In genomic region chr1:211148371-211148770, GRCh38 we compare ENCODE assay signal across 18 cellular contexts. TPM values are rescaled to one million over a fixed set of nuclear protein-coding genes. Genes with fewer than 3 reads are reported as not detected.
DNase-seq lines count a peak whose midpoint lies in the region; ATAC-seq, FAIRE-seq and TF ChIP-seq lines count a peak whose summit lies in the region.
"Had no signal": no experiment of that assay in that cellular context is flagged by ENCODE, and none has a peak within 500 bp of the region (broad histone marks: within the 10 kb centered on the region; RNA-seq: fewer than 3 reads in every experiment).

No MANE protein-coding gene starts in this region.

- TF ChIP-seq RAD21 in HepG2 (CRISPR knock-in tag; IDR thresholded peaks at IDR 0.05) (no peak), K562 (CRISPR knock-in tag; conservative IDR thresholded peaks at IDR 0.05 in 1 of 2, IDR thresholded peaks at IDR 0.05 in 1 of 2) (no peak)

- no peak for TF ChIP-seq POLR2A in HepG2 (IDR thresholded peaks at IDR 0.05; ENCODE audit: insufficient read depth in 1 of 2, low read depth in 2 of 2, low read length in 2 of 2)
- TF ChIP-seq POLR2A in right lobe of liver (IDR thresholded peaks at IDR 0.05): no peak
- no peak for TF ChIP-seq POLR2A in K562 (conservative IDR thresholded peaks at IDR 0.05)

- H3K9me3 ChIP-seq in HepG2 (ENCODE audit: low read length): no peaks in the 10 kb centered on the region
- H3K9me3 ChIP-seq in right lobe of liver: no peaks in the 10 kb centered on the region
- no peaks in the 10 kb centered on the region for H3K9me3 ChIP-seq in K562 (replicated peaks; ENCODE audit: control insufficient read depth, insufficient read depth, low read depth, low read length)
- H3K9me3 ChIP-seq in ascending aorta: no peaks in the 10 kb centered on the region
- H3K9me3 ChIP-seq: BLaER1 treated with 17β-estradiol and CSF1 and Interleukin-3, amounts not matched to agents 10 nM and 100 nM; Peyer's patch; SJSA1 had no signal

- H3K9ac ChIP-seq in HepG2 (ENCODE audit: insufficient read depth, low read depth, low read length) (no peak overlapping the region), K562 (ENCODE audit: insufficient read depth in 1 of 2, low read depth in 2 of 2, low read length in 2 of 2) (no peak overlapping the region)
- H3K9ac ChIP-seq: BLaER1 treated with 17β-estradiol and CSF1 and Interleukin-3, amounts not matched to agents 10 nM and 100 nM had no signal

- H3K4me2 ChIP-seq in HepG2 (ENCODE audit: low read depth, low read length) (no peak overlapping the region), K562 (ENCODE audit: insufficient read depth, low read length) (no peak overlapping the region)
- H3K4me2 ChIP-seq: BLaER1 treated with 17β-estradiol and CSF1 and Interleukin-3, amounts not matched to agents 10 nM and 100 nM had no signal

- H3K27ac ChIP-seq in HepG2 (ENCODE audit: extremely low read length, insufficient read depth, low read length) (no peak overlapping the region), right lobe of liver (no peak overlapping the region), K562 (ENCODE audit: extremely low read depth, low read depth, low read length) (no peak overlapping the region), ascending aorta (no peak overlapping the region)
- H3K27ac ChIP-seq: BLaER1 treated with 17β-estradiol and CSF1 and Interleukin-3, amounts not matched to agents 10 nM and 100 nM; Peyer's patch; SJSA1 had no signal

- intact Hi-C loops in HepG2 (cut with micrococcal nuclease; ENCODE audit: unreplicated experiment): no loop called here
- intact Hi-C loops in right lobe of liver (cut with DNase I): no loop called here
- intact Hi-C loops in K562 (cut with micrococcal nuclease): no loop called here
- intact Hi-C loops in ascending aorta (cut with DNase I): no loop called here

- no peak for FAIRE-seq in HepG2 (lab: Jason Lieb, UNC)
- no peak for FAIRE-seq in K562 (lab: Jason Lieb, UNC)
- FAIRE-seq: G401.6, HTR-8/SVneo had no signal

- DNase-seq in HepG2 (ENCODE audit: low spot score): no peak
- DNase-seq in right lobe of liver: no peak
- DNase-seq in NCI-H146 treated with DMSO at 0.1 percent for 48 hours (lab: John Stamatoyannopoulos, UW; ENCODE audit: unreplicated experiment): peak; percentile 3
- DNase-seq in K562 (ENCODE audit: extremely low read depth in 1 of 4, low spot score in 3 of 4): no peak
- no peak for DNase-seq in ascending aorta (ENCODE audit: low spot score in 2 of 2)
- DNase-seq: H7; MM.1S; NCI-H1105 treated with DMSO at 0.1 percent for 48 hours; NCI-H2029; NCI-H524 treated with DMSO at 0.1 percent for 48 hours; NK-92 treated with Interleukin-12 subunit alpha and Interleukin-12 subunit beta, amount 100 ng/mL, for 24 hours; Peyer's patch had no signal

- WGBS in HepG2 (ENCODE audit: low lambda C conversion rate): 42% methylated on average over 5 of the region's 5 CpGs
- 47% methylated on average over 5 of the region's 5 CpGs for WGBS in right lobe of liver (ENCODE audit: insufficient coverage, low coverage, low lambda C conversion rate, missing lambda C conversion rate)
- 2% methylated on average over 5 of the region's 5 CpGs for WGBS in K562 (ENCODE audit: insufficient coverage, low coverage, missing lambda C conversion rate)

- H4K20me1 ChIP-seq in HepG2 (ENCODE audit: insufficient read depth, low read length): no peaks in the 10 kb centered on the region
- no peaks in the 10 kb centered on the region for H4K20me1 ChIP-seq in K562 (replicated peaks; ENCODE audit: control insufficient read depth, insufficient read depth, low read length)
- H4K20me1 ChIP-seq: BLaER1 treated with 17β-estradiol and CSF1 and Interleukin-3, amounts not matched to agents 10 nM and 100 nM had no signal

- H3K36me3 ChIP-seq in HepG2 (replicated peaks in 1 of 2; ENCODE audit: control insufficient read depth in 1 of 2, insufficient read depth in 2 of 2, low read length in 2 of 2) (no peaks in the 10 kb centered on the region), right lobe of liver (no peaks in the 10 kb centered on the region), K562 (ENCODE audit: control insufficient read depth, insufficient read depth, low read length) (no peaks in the 10 kb centered on the region), ascending aorta (no peaks in the 10 kb centered on the region)
- H3K36me3 ChIP-seq: BLaER1 treated with 17β-estradiol and CSF1 and Interleukin-3, amounts not matched to agents 10 nM and 100 nM; Peyer's patch; SJSA1 had no signal

- H3K4me3 ChIP-seq in HepG2 (replicated peaks in 1 of 3; ENCODE audit: insufficient read depth in 1 of 3, low read depth in 2 of 3, low read length in 3 of 3) (no peak overlapping the region), right lobe of liver (no peak overlapping the region), K562 (no peak overlapping the region), ascending aorta (no peak overlapping the region)
- H3K4me3 ChIP-seq: BLaER1 treated with 17β-estradiol and CSF1 and Interleukin-3, amounts not matched to agents 10 nM and 100 nM; Peyer's patch; SJSA1 had no signal

- H2AFZ ChIP-seq in HepG2 (ENCODE audit: low read length) (no peak overlapping the region), K562 (ENCODE audit: low read depth, low read length) (no peak overlapping the region)

- in situ Hi-C loops in HepG2 (cut with HindIII; ENCODE audit: extremely low pct_ligation_motif_present, low pct_unique_long_range_greater_than_20kb): no loop called here
- in situ Hi-C loops in K562 (cut with MboI): loop anchor here (25.0 kb wide), 2 partner anchors 1011 to 1286 kb away; no protein-coding TSS in a partner anchor

- H3K4me1 ChIP-seq in HepG2 (ENCODE audit: insufficient read depth, low read length) (no peaks in the 10 kb centered on the region), right lobe of liver (no peaks in the 10 kb centered on the region), K562 (replicated peaks in 1 of 2; ENCODE audit: control insufficient read depth in 2 of 2, insufficient read depth in 2 of 2, low read length in 2 of 2) (no peaks in the 10 kb centered on the region), ascending aorta (no peaks in the 10 kb centered on the region)
- H3K4me1 ChIP-seq: BLaER1 treated with 17β-estradiol and CSF1 and Interleukin-3, amounts not matched to agents 10 nM and 100 nM; Peyer's patch; SJSA1 had no signal

- H3K27me3 ChIP-seq in HepG2 (ENCODE audit: control insufficient read depth in 1 of 2, insufficient read depth in 2 of 2, low read length in 2 of 2) (peaks cover 0 to 4% of the 10 kb centered on the region in 2 experiments; a peak in 1 of 5 replicates), right lobe of liver (no peaks in the 10 kb centered on the region), K562 (ENCODE audit: control insufficient read depth in 2 of 2, insufficient read depth in 2 of 2, low read length in 2 of 2) (peaks cover 9 to 16% of the 10 kb centered on the region in 2 experiments), ascending aorta (no peaks in the 10 kb centered on the region)
- H3K27me3 ChIP-seq: BLaER1 treated with 17β-estradiol and CSF1 and Interleukin-3, amounts not matched to agents 10 nM and 100 nM; Peyer's patch; SJSA1 had no signal

- TF ChIP-seq EP300 in HepG2 (IDR thresholded peaks at IDR 0.05; ENCODE audit: low read depth in 2 of 2, low read length in 2 of 2) (no peak), HepG2 (CRISPR knock-in tag; IDR thresholded peaks at IDR 0.05; ENCODE audit: borderline replicate concordance) (no peak), K562 (IDR thresholded peaks at IDR 0.05; ENCODE audit: low read length) (no peak)

- POLR2A ChIA-PET in HepG2 (lab: Yijun Ruan, JAX): no interaction called here
- POLR2A ChIA-PET in K562 (lab: Yijun Ruan, JAX): no interaction called here

- ATAC-seq in HepG2: no peak
- no peak for ATAC-seq in right lobe of liver
- ATAC-seq in K562: no peak
- ATAC-seq in HG03432 (IDR thresholded peaks at IDR 0.05; ENCODE audit: unreplicated experiment): no peak
- ATAC-seq in HG02852 (IDR thresholded peaks at IDR 0.05; ENCODE audit: unreplicated experiment): no peak

- no peaks in the 10 kb centered on the region for H3K9me1 ChIP-seq in K562 (ENCODE audit: control insufficient read depth, insufficient read depth, low read length)

- no peak for TF ChIP-seq CTCF in HepG2 (CRISPR knock-in tag; IDR thresholded peaks at IDR 0.05)
- no peak for TF ChIP-seq CTCF in right lobe of liver (IDR thresholded peaks at IDR 0.05)
- no peak for TF ChIP-seq CTCF in K562 (IDR thresholded peaks at IDR 0.05 in 2 of 3, conservative IDR thresholded peaks at IDR 0.05 in 1 of 3; ENCODE audit: insufficient read depth in 2 of 3, low read depth in 1 of 3, low read length in 3 of 3)
- TF ChIP-seq CTCF in ascending aorta (IDR thresholded peaks at IDR 0.05): no peak

- no TSS peak for BruUV-seq in HepG2 (replicated peaks; lab: Mats Ljungman, UMichigan)
- BruUV-seq in K562 (replicated peaks; lab: Mats Ljungman, UMichigan): no TSS peak

- H3K79me2 ChIP-seq in HepG2 (ENCODE audit: insufficient read depth, low read length) (no peaks in the 10 kb centered on the region), K562 (ENCODE audit: control insufficient read depth, insufficient read depth, low read length) (no peaks in the 10 kb centered on the region)

- CTCF ChIA-PET in HepG2 (lab: Yijun Ruan, JAX; ENCODE audit: low intra/inter-chr PET ratio, low total read pairs): no interaction called here
- CTCF ChIA-PET in K562 (lab: Yijun Ruan, JAX; ENCODE audit: low intra/inter-chr PET ratio): no interaction called here

RNA-seq across cellular contexts. Expression of gene KCNH1, which starts 14.4 kb away (rescaled TPM):
- total RNA-seq in HepG2 (2016; rRNA removed; fragmentation: Illumina TruSeq; extraction: Trizol) (not detected in 2 replicates), right lobe of liver (not detected), K562 (2014; rRNA removed) (not detected in 2 replicates), K562 (2014; rRNA removed; fragmentation: Illumina TruSeq; extraction: Trizol) (not detected in 2 replicates), K562 (2015; rRNA removed; fragmentation: Illumina TruSeq; extraction: Trizol) (not detected in 2 replicates), K562 (2021) (not detected in 2 replicates), ascending aorta (not detected)
- not detected in 2 replicates for total RNA-seq in HepG2 (2016; cell fraction: cytosol; rRNA removed; fragmentation: Illumina TruSeq; extraction: Trizol; ENCODE audit: low read depth)
- total RNA-seq in HepG2 (2016; cell fraction: insoluble cytoplasmic fraction; rRNA removed; fragmentation: Illumina TruSeq; extraction: Trizol): not detected in 2 replicates
- total RNA-seq in HepG2 (2016; cell fraction: membrane; rRNA removed; fragmentation: Illumina TruSeq; extraction: Trizol): not detected in 2 replicates
- not detected in 2 replicates for total RNA-seq in HepG2 (2016; cell fraction: nucleus; rRNA removed; fragmentation: Illumina TruSeq; extraction: Trizol)
- polyA plus RNA-seq in HepG2 (2011; rRNA removed) (not detected in 2 replicates), K562 (2011; rRNA removed) (not detected in 2 replicates), K562 (2014; fragmentation: Illumina TruSeq; extraction: Trizol) (not detected in 2 replicates), K562 (2014; fragmentation: Nextera tagmentation; extraction: Ambion mirVana) (not detected), K562 (2014; rRNA removed) (not detected in 2 replicates)
- polyA plus RNA-seq in HepG2 (2011; cell fraction: cytosol; rRNA removed): not detected in 2 replicates
- polyA plus RNA-seq in HepG2 (2011; cell fraction: nucleus; rRNA removed): not detected in 2 replicates
- 0.04 TPM in 1 of 2 replicates, not detected in the other for polyA plus RNA-seq in HepG2 (2012)
- not detected in 2 replicates for polyA plus RNA-seq in HepG2 (2016; cell fraction: cytosol; fragmentation: Illumina TruSeq; extraction: Trizol; ENCODE audit: low read depth)
- polyA plus RNA-seq in HepG2 (2016; cell fraction: insoluble cytoplasmic fraction; fragmentation: Illumina TruSeq; extraction: Trizol; ENCODE audit: low read depth): not detected in 2 replicates
- polyA plus RNA-seq in HepG2 (2016; cell fraction: membrane; fragmentation: Illumina TruSeq; extraction: Trizol; ENCODE audit: low read depth): not detected in 2 replicates
- not detected in 2 replicates for polyA plus RNA-seq in HepG2 (2016; cell fraction: nucleus; fragmentation: Illumina TruSeq; extraction: Trizol; ENCODE audit: insufficient read depth, low read depth)
- polyA minus RNA-seq in HepG2 (2011; rRNA and poly(A)+ RNA removed; ENCODE audit: low replicate concordance): not detected in 2 replicates
- polyA minus RNA-seq in HepG2 (2011; cell fraction: cytosol; rRNA and poly(A)+ RNA removed): not detected in 2 replicates
- polyA minus RNA-seq in HepG2 (2011; cell fraction: nucleus; rRNA and poly(A)+ RNA removed): not detected in 2 replicates
- total RNA-seq in K562 (2011; cell fraction: chromatin; rRNA removed; ENCODE audit: low replicate concordance): not detected in 2 replicates
- total RNA-seq in K562 (2011; cell fraction: nucleolus; rRNA removed): not detected in 2 replicates
- not detected in 2 replicates for total RNA-seq in K562 (2011; cell fraction: nucleoplasm; rRNA removed)
- not detected in 2 replicates for polyA plus RNA-seq in K562 (2011; cell fraction: cytosol; rRNA removed)
- 0.06 TPM in 1 of 2 replicates, not detected in the other for polyA plus RNA-seq in K562 (2011; cell fraction: nucleus; rRNA removed)
- polyA plus RNA-seq in K562 (2012): 0.03 TPM in 1 of 2 replicates, not detected in the other
- not detected in 2 replicates for polyA minus RNA-seq in K562 (2011; rRNA and poly(A)+ RNA removed)
- polyA minus RNA-seq in K562 (2011; cell fraction: cytosol; rRNA and poly(A)+ RNA removed): not detected in 2 replicates
- not detected in 2 replicates for polyA minus RNA-seq in K562 (2011; cell fraction: nucleus; rRNA and poly(A)+ RNA removed)

Comparison
In these comparisons a context has a peak if more than half of its experiments do, and no peak if none do; other contexts are left out.
1. Of the 241 proteins assayed by ChIP-seq in both HepG2 and K562: peak only in HepG2: MAFF; only in K562: none; in both: MAFK; in neither: 239.